ENCODE assay signal across 1 cellular context in the genomic region with DNA sequence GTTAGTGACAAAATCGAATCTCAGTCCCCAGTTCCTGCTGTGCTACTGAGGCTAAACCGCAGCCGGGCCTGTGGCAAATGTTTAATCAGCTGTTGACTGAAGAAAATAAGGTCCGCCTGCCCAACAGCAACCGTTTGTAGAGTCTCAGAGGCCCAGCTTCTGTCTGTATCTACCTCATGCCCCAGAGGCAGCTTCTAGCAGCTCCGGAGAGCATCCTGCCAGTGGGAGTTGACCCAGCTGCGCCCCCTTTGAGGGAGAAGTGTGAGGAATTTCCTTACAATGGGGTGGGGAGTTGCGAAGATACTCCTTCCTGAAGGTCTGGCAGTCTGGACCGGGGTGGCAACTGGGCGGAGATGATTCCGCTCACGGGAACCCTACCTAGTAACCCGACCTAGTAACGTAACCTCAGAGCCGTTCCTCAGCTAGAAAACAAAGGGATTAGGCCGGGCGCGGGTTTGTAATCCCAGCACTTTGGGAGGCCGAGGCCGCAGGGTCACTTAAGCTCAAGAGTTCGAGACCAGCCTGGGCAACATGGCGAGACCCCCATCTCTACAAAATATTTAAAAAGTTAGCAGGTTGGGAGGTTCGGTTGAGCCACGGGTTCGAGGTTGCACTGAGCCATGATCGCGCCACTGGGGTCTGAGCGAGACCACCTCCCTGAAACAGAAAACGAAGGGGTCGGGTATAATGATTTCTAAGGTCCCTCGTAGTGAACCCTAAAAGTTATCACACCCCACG.
TF ChIP-seq lines count a peak whose summit lies in the region.

No MANE protein-coding gene starts in this region.

TF ChIP-seq in IMR-90, 13 proteins besides CTCF, POLR2A, EP300 and RAD21:
- TF ChIP-seq FOS (IDR thresholded peaks at IDR 0.05; ENCODE audit: low read depth, low read length) (no peak), SMC3 (IDR thresholded peaks at IDR 0.05; ENCODE audit: low read depth, low read length) (no peak), MXI1 (IDR thresholded peaks at IDR 0.05; ENCODE audit: borderline replicate concordance, low read depth, low read length) (no peak), RFX5 (IDR thresholded peaks at IDR 0.05; ENCODE audit: low read depth, low read length) (no peak), MAZ (IDR thresholded peaks at IDR 0.05; ENCODE audit: borderline replicate concordance, low read depth, low read length) (no peak), CEBPB (IDR thresholded peaks at IDR 0.05; ENCODE audit: low read depth, low read length) (no peak), RCOR1 (IDR thresholded peaks at IDR 0.05; ENCODE audit: insufficient replicate concordance, low read length) (no peak), NFE2L2 (IDR thresholded peaks at IDR 0.05; ENCODE audit: low read depth, low read length) (no peak), CHD1 (IDR thresholded peaks at IDR 0.05; ENCODE audit: low read depth, low read length) (no peak), MAFK (IDR thresholded peaks at IDR 0.05; ENCODE audit: low read depth, low read length) (no peak), BHLHE40 (IDR thresholded peaks at IDR 0.05; ENCODE audit: low read depth, low read length) (no peak)
- TF ChIP-seq, protein P1, sequence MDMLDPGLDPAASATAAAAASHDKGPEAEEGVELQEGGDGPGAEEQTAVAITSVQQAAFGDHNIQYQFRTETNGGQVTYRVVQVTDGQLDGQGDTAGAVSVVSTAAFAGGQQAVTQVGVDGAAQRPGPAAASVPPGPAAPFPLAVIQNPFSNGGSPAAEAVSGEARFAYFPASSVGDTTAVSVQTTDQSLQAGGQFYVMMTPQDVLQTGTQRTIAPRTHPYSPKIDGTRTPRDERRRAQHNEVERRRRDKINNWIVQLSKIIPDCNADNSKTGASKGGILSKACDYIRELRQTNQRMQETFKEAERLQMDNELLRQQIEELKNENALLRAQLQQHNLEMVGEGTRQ (IDR thresholded peaks at IDR 0.05; ENCODE audit: low read depth, low read length): no peak
- TF ChIP-seq, protein P2, sequence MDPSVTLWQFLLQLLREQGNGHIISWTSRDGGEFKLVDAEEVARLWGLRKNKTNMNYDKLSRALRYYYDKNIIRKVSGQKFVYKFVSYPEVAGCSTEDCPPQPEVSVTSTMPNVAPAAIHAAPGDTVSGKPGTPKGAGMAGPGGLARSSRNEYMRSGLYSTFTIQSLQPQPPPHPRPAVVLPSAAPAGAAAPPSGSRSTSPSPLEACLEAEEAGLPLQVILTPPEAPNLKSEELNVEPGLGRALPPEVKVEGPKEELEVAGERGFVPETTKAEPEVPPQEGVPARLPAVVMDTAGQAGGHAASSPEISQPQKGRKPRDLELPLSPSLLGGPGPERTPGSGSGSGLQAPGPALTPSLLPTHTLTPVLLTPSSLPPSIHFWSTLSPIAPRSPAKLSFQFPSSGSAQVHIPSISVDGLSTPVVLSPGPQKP (IDR thresholded peaks at IDR 0.05; ENCODE audit: borderline replicate concordance, low read depth, low read length): no peak
TF ChIP-seq in IMR-90: peak in this region for 0.
